ENCODE assay signal across 8 cellular contexts in genomic region chr9:76458903-76459690, GRCh38. TPM values are rescaled to one million over a fixed set of nuclear protein-coding genes. Genes with fewer than 3 reads are reported as not detected.
A peak's percentile ranks its signal among the peaks of the same experiment; 100 is the strongest.
DNase-seq lines count a peak whose midpoint lies in the region; ATAC-seq, FAIRE-seq and TF ChIP-seq lines count a peak whose summit lies in the region.

TSS of gene GCNT1 (plus strand) at chr9:76459182. CDS start at chr9:76502382, 43,200 bp downstream.

- H3K27me3 ChIP-seq in adrenal gland (no peaks in the 10 kb centered on the region), prostate gland (replicated peaks; ENCODE audit: insufficient read depth) (no peaks in the 10 kb centered on the region), uterus (no peaks in the 10 kb centered on the region)

- no peaks in the 10 kb centered on the region for H3K9me3 ChIP-seq in adrenal gland (replicated peaks in 1 of 3)
- no peaks in the 10 kb centered on the region for H3K9me3 ChIP-seq in prostate gland
- H3K9me3 ChIP-seq in uterus, result no peaks in the 10 kb centered on the region

- FAIRE-seq in GM12891 (lab: Jason Lieb, UNC), result peak; percentile 90

- H3K36me3 ChIP-seq in adrenal gland (replicated peaks in 1 of 2) (no peaks in the 10 kb centered on the region), prostate gland (no peaks in the 10 kb centered on the region), uterus (no peaks in the 10 kb centered on the region)

- intact Hi-C loops in adrenal gland (cut with DNase I), result loop anchor here in 1 of 2 donors (5.0 kb wide), 1 partner anchor 193 kb away; no protein-coding TSS in a partner anchor
- intact Hi-C loops in left cardiac atrium (cut with DNase I), result no loop called here
- intact Hi-C loops in prostate gland (cut with DNase I), result loop anchor here (10.0 kb wide), 1 partner anchor 84 kb away; no protein-coding TSS in a partner anchor
- intact Hi-C loops in uterus (cut with DNase I; ENCODE audit: low total_unique reads), result no loop called here

- H3K4me1 ChIP-seq in adrenal gland (replicated peaks in 1 of 2) (peaks cover 6 to 18% of the 10 kb centered on the region in 2 donors), prostate gland (replicated peaks) (no peaks in the 10 kb centered on the region), uterus (no peaks in the 10 kb centered on the region)

- DNase-seq in GM12891 (ENCODE audit: insufficient read length, low spot score) (peak; percentile 83), NCI-H1105 treated with DMSO at 0.1 percent for 48 hours (lab: John Stamatoyannopoulos, UW) (peak; percentile 75), T follicular helper cell (ENCODE audit: low read depth) (peak; percentile 81), adrenal gland (peak; percentile 50 to 81 (median 73)), left cardiac atrium (peak; percentile 86), prostate gland (ENCODE audit: low spot score) (peak; percentile 90), uterus (peak; percentile 70 to 77)

- TF ChIP-seq CTCF in adrenal gland (IDR thresholded peaks at IDR 0.05) (peak in 2 of 6 experiments; percentile 20 to 26), prostate gland (IDR thresholded peaks at IDR 0.05) (peak in 3 of 4 experiments; percentile 58 to 69 (median 64)), uterus (IDR thresholded peaks at IDR 0.05) (peak; percentile 38 to 47 (median 43))

- TF ChIP-seq POLR2A in GM12891 (IDR thresholded peaks at IDR 0.05; ENCODE audit: low read depth, low read length) (peak; percentile 82), adrenal gland (IDR thresholded peaks at IDR 0.05) (no peak), prostate gland (IDR thresholded peaks at IDR 0.05) (peak; percentile 91), uterus (IDR thresholded peaks at IDR 0.05) (peak; percentile 26 to 70)

- 0 to 3% (median 1%) methylated on average over 11 to 65 of the region's 65 CpGs for WGBS in adrenal gland, 4 donors
- WGBS in prostate gland, result under 1% methylated on average over 60 of the region's 65 CpGs

- peak within 1 kb of the TSS in 1 of 5 donors; percentile 36 for H3K27ac ChIP-seq in adrenal gland
- peak within 1 kb of the TSS; percentile 69 to 72 for H3K27ac ChIP-seq in prostate gland
- peak within 1 kb of the TSS; percentile 62 to 72 for H3K27ac ChIP-seq in uterus

- H3K4me3 ChIP-seq in adrenal gland, result peak within 1 kb of the TSS in 3 of 4 donors; percentile 16 to 56 (median 20)
- H3K4me3 ChIP-seq in prostate gland, result peak within 1 kb of the TSS; percentile 62 to 67
- peak within 1 kb of the TSS; percentile 52 to 56 for H3K4me3 ChIP-seq in uterus

- peak; percentile 91 for ATAC-seq in HG02759 (IDR thresholded peaks at IDR 0.05; ENCODE audit: unreplicated experiment)
- peak; percentile 96 to 98 for ATAC-seq in left cardiac atrium

TF ChIP-seq in GM12891, 5 proteins besides CTCF, POLR2A, EP300 and RAD21:
- TF ChIP-seq PAX5 (IDR thresholded peaks at IDR 0.05; ENCODE audit: insufficient read depth, low read length, severe bottlenecking) (peak; percentile 32), TAF1 (IDR thresholded peaks at IDR 0.05; ENCODE audit: low read depth, low read length) (peak; percentile 52), POLR2AphosphoS5 (IDR thresholded peaks at IDR 0.05; ENCODE audit: low read depth, low read length) (peak; percentile 63; the same call in 1 of the 2 replicates), SPI1 (IDR thresholded peaks at IDR 0.05; ENCODE audit: low read depth, low read length) (no peak), POU2F2 (IDR thresholded peaks at IDR 0.05; ENCODE audit: low read depth, low read length) (peak; percentile 26; the same call in 1 of the 2 replicates)

RNA-seq across cellular contexts. Expression of gene GCNT1, which starts in this region (rescaled TPM):
- polyA plus RNA-seq in GM12891 (2012; ENCODE audit: low read depth, missing spikeins), result 7.0 TPM
- total RNA-seq in adrenal gland, result 10 to 100 TPM in 1 of 8 donors, 1 to 10 TPM in 6, under 1 TPM in 1; 0.79 to 56.4 (median 3.9) TPM
- polyA plus RNA-seq in adrenal gland, result 1 to 10 TPM in 2 of 3 donors, under 1 TPM in 1; 0.77 to 1.3 (median 1.2) TPM
- total RNA-seq in left cardiac atrium, result 1 to 10 TPM; 4.3 to 8.4 TPM
- 1 to 10 TPM; 3.1 to 3.8 TPM for total RNA-seq in prostate gland
- 10 to 100 TPM in 2 of 4 donors, 1 to 10 TPM in 2; 1.8 to 30.7 (median 8.9) TPM for total RNA-seq in uterus

Comparison
In these comparisons a context has a peak if more than half of its experiments do, and no peak if none do; other contexts are left out.
1. POLR2A ChIP-seq: peak in GM12891 (single experiment), prostate gland (single experiment) and uterus (2 of 2); none in adrenal gland (0 of 2).
2. Peak in every context shown above with its lines, with median percentiles within 50 percentile points of each other: DNase-seq and H3K4me3 ChIP-seq.